Comparison of ENCODE assay signal across 9 cellular contexts in genomic region chr1:48057249-48057648, GRCh38.
"Had no signal": no experiment of that assay in that cellular context is flagged by ENCODE, and none has a peak within 500 bp of the region (broad histone marks: within the 10 kb centered on the region; RNA-seq: fewer than 3 reads in every experiment).

No MANE protein-coding gene starts in this region.

- H3K36me3 Mint-ChIP-seq: IgD-negative memory B cell had no signal

- DNase-seq: IMR-90, KBM-7, KG1 had no signal

- H3K4me3 Mint-ChIP-seq: IgD-negative memory B cell had no signal

- FAIRE-seq: HepG2, HTR-8/SVneo, K562 had no signal

- H3K9me3 Mint-ChIP-seq: IgD-negative memory B cell had no signal

- H3K27ac ChIP-seq: HL-60, KMS-11 had no signal

- ATAC-seq: HepG2, K562 had no signal

- H3K4me2 ChIP-seq: KMS-11 had no signal

- H3K9ac ChIP-seq: KMS-11 had no signal

- H3K4me3 ChIP-seq: K562 had no signal

- H3K27ac Mint-ChIP-seq: IgD-negative memory B cell had no signal
